Comparison of ENCODE assay signal across 1 cellular context in genomic region chr6:42890311-42891198, GRCh38.
TF ChIP-seq lines count a peak whose summit lies in the region.

No MANE protein-coding gene starts in this region.

TF ChIP-seq in HEK293, 187 proteins besides CTCF, POLR2A, EP300 and RAD21 (continued from another document):
- TF ChIP-seq ZNF121 (tag by site-specific recombination; IDR thresholded peaks at IDR 0.05) (0 out of 2 replicates have a peak, but pooled peaks have one; percentile 55), ZEB2 (tag by site-specific recombination; IDR thresholded peaks at IDR 0.05) (peak; percentile 98), ZNF776 (tag by site-specific recombination; IDR thresholded peaks at IDR 0.05; ENCODE audit: borderline replicate concordance) (no peak), PRDM1 (tag by site-specific recombination; IDR thresholded peaks at IDR 0.05) (0 out of 2 replicates have a peak, but pooled peaks have one; percentile 28), KLF7 (tag by site-specific recombination; IDR thresholded peaks at IDR 0.05; ENCODE audit: borderline replicate concordance) (peak; percentile 14; the same call in 1 of the 2 replicates), YY1 (tag by site-specific recombination; IDR thresholded peaks at IDR 0.05) (peak; percentile 69), ZNF341 (tag by site-specific recombination; IDR thresholded peaks at IDR 0.05; ENCODE audit: low read depth) (peak; percentile 66), SP7 (tag by site-specific recombination; IDR thresholded peaks at IDR 0.05) (peak; percentile 85)
- TF ChIP-seq, protein P1, sequence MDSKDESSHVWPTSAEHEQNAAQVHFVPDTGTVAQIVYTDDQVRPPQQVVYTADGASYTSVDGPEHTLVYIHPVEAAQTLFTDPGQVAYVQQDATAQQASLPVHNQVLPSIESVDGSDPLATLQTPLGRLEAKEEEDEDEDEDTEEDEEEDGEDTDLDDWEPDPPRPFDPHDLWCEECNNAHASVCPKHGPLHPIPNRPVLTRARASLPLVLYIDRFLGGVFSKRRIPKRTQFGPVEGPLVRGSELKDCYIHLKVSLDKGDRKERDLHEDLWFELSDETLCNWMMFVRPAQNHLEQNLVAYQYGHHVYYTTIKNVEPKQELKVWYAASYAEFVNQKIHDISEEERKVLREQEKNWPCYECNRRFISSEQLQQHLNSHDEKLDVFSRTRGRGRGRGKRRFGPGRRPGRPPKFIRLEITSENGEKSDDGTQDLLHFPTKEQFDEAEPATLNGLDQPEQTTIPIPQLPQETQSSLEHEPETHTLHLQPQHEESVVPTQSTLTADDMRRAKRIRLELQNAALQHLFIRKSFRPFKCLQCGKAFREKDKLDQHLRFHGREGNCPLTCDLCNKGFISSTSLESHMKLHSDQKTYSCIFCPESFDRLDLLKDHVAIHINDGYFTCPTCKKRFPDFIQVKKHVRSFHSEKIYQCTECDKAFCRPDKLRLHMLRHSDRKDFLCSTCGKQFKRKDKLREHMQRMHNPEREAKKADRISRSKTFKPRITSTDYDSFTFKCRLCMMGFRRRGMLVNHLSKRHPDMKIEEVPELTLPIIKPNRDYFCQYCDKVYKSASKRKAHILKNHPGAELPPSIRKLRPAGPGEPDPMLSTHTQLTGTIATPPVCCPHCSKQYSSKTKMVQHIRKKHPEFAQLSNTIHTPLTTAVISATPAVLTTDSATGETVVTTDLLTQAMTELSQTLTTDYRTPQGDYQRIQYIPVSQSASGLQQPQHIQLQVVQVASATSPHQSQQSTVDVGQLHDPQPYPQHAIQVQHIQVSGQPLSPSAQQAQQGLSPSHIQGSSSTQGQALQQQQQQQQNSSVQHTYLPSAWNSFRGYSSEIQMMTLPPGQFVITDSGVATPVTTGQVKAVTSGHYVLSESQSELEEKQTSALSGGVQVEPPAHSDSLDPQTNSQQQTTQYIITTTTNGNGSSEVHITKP (tag by site-specific recombination; IDR thresholded peaks at IDR 0.05): peak; percentile 99
TF ChIP-seq in HEK293: peak in this region for 77.
